In genomic region chr19:12035220-12036172, GRCh38 we compare ENCODE assay signal across 1 cellular context.
TF ChIP-seq lines count a peak whose summit lies in the region.

Gene ZNF433 (minus strand): TSS chr19:12035679. CDS start chr19:12035539, 140 bp downstream.

TF ChIP-seq in HepG2, 621 proteins besides CTCF, POLR2A, EP300 and RAD21 (continued from another document and continues in another):
- TF ChIP-seq ZNF407 (CRISPR knock-in tag; IDR thresholded peaks at IDR 0.05; ENCODE audit: not compliant biosample characterization) (peak; percentile 80), PPARG (CRISPR knock-in tag; conservative IDR thresholded peaks at IDR 0.05) (no peak), MAFG (CRISPR knock-in tag; IDR thresholded peaks at IDR 0.05) (no peak), ZBTB40 (IDR thresholded peaks at IDR 0.05) (no peak), ZBTB40 (CRISPR knock-in tag; IDR thresholded peaks at IDR 0.05) (no peak), POLR2AphosphoS5 (IDR thresholded peaks at IDR 0.05; ENCODE audit: low read depth, low read length) (peak; percentile 85), ZBTB25 (CRISPR knock-in tag; IDR thresholded peaks at IDR 0.05) (0 out of 2 replicates have a peak, but pooled peaks have one; percentile 28), HOXA3 (CRISPR knock-in tag; IDR thresholded peaks at IDR 0.05) (no peak), ZNF230 (CRISPR knock-in tag; IDR thresholded peaks at IDR 0.05) (no peak), MNT (IDR thresholded peaks at IDR 0.05) (no peak), HOXD1 (CRISPR knock-in tag; IDR thresholded peaks at IDR 0.05) (no peak), ZNF296 (CRISPR knock-in tag; conservative IDR thresholded peaks at IDR 0.05) (no peak), KLF12 (CRISPR knock-in tag; IDR thresholded peaks at IDR 0.05; ENCODE audit: borderline replicate concordance) (0 out of 2 replicates have a peak, but pooled peaks have one; percentile 23), MTA1 (CRISPR knock-in tag; IDR thresholded peaks at IDR 0.05; ENCODE audit: borderline replicate concordance) (peak; percentile 63; the same call in 1 of the 2 replicates), ZNF430 (CRISPR knock-in tag; IDR thresholded peaks at IDR 0.05) (no peak), TMF1 (CRISPR knock-in tag; IDR thresholded peaks at IDR 0.05; ENCODE audit: low read depth) (no peak), SMARCE1 (IDR thresholded peaks at IDR 0.05; ENCODE audit: borderline replicate concordance) (no peak), ATRX (CRISPR knock-in tag; IDR thresholded peaks at IDR 0.05; ENCODE audit: borderline replicate concordance) (no peak), ZSCAN30 (CRISPR knock-in tag; IDR thresholded peaks at IDR 0.05) (no peak), ZNF414 (CRISPR knock-in tag; IDR thresholded peaks at IDR 0.05) (no peak), SSRP1 (CRISPR knock-in tag; IDR thresholded peaks at IDR 0.05) (no peak), ZNF556 (CRISPR knock-in tag; IDR thresholded peaks at IDR 0.05; ENCODE audit: borderline replicate concordance) (peak; percentile 71; the same call in 1 of the 2 replicates), HMGA1 (CRISPR knock-in tag; conservative IDR thresholded peaks at IDR 0.05) (no peak), ZNF432 (CRISPR knock-in tag; IDR thresholded peaks at IDR 0.05; ENCODE audit: borderline replicate concordance) (no peak), ZUFSP (CRISPR knock-in tag; IDR thresholded peaks at IDR 0.05; ENCODE audit: borderline replicate concordance) (no peak), ZNF562 (CRISPR knock-in tag; IDR thresholded peaks at IDR 0.05; ENCODE audit: borderline replicate concordance) (no peak), ZNF510 (CRISPR knock-in tag; IDR thresholded peaks at IDR 0.05; ENCODE audit: low read depth) (0 out of 2 replicates have a peak, but pooled peaks have one; percentile 67), PBX2 (CRISPR knock-in tag; IDR thresholded peaks at IDR 0.05) (peak; percentile 78), ARNT2 (CRISPR knock-in tag; IDR thresholded peaks at IDR 0.05; ENCODE audit: low read depth) (0 out of 2 replicates have a peak, but pooled peaks have one; percentile 42)
